ENCODE assay signal across 16 cellular contexts in genomic region chr22:50417544-50417943, GRCh38.
"Had no signal": no experiment of that assay in that cellular context is flagged by ENCODE, and none has a peak within 500 bp of the region (broad histone marks: within the 10 kb centered on the region; RNA-seq: fewer than 3 reads in every experiment).

No MANE protein-coding gene starts in this region.

- H3K27me3 Mint-ChIP-seq: activated CD4-positive, alpha-beta memory T cell treated with anti-CD3 and anti-CD28 coated beads, Interleukin-2, amount 10 ng/mL, durations not matched to agents 7 days and 5 days; activated CD4-positive, alpha-beta T cell treated with anti-CD3 and anti-CD28 coated beads for 36 hours; activated T-helper 17 cell treated with anti-CD3 and anti-CD28 coated beads, Interleukin-2, amount 50 U/mL, for 72 hours; memory B cell; stimulated activated naive CD8-positive, alpha-beta T cell treated with anti-CD3 and anti-CD28 coated beads, Interleukin-15, amount 100 ng/mL, for 72 hours; T-cell had no signal

- ATAC-seq: activated CD4-positive, alpha-beta T cell treated with anti-CD3 and anti-CD28 coated beads for 36 hours; activated T-helper 17 cell treated with anti-CD3 and anti-CD28 coated beads, Interleukin-2, amount 50 U/mL, for 72 hours; stimulated activated naive CD8-positive, alpha-beta T cell treated with anti-CD3 and anti-CD28 coated beads, Interleukin-15, amount 100 ng/mL, for 72 hours; T-cell had no signal

- H3K4me1 Mint-ChIP-seq: activated CD4-positive, alpha-beta memory T cell treated with anti-CD3 and anti-CD28 coated beads, Interleukin-2, amount 10 ng/mL, durations not matched to agents 7 days and 5 days; activated CD4-positive, alpha-beta T cell treated with anti-CD3 and anti-CD28 coated beads for 36 hours; activated T-helper 17 cell treated with anti-CD3 and anti-CD28 coated beads, Interleukin-2, amount 50 U/mL, for 72 hours; stimulated activated naive CD8-positive, alpha-beta T cell treated with anti-CD3 and anti-CD28 coated beads, Interleukin-15, amount 100 ng/mL, for 72 hours; T-cell had no signal

- H3K27ac ChIP-seq: adrenal gland, brain microvascular endothelial cell, esophagus squamous epithelium, left ventricle myocardium inferior, ovary, VCaP had no signal

- DNase-seq: activated CD4-positive, alpha-beta memory T cell treated with anti-CD3 and anti-CD28 coated beads, Interleukin-2, amount 10 ng/mL, durations not matched to agents 7 days and 5 days; activated CD4-positive, alpha-beta T cell treated with anti-CD3 and anti-CD28 coated beads for 36 hours; activated CD8-positive, alpha-beta memory T cell treated with anti-CD3 and anti-CD28 coated beads, Interleukin-2, amount 50 U/mL, for 4 hours; activated naive CD4-positive, alpha-beta T cell treated with anti-CD3 and anti-CD28 coated beads for 36 hours; adrenal gland; brain microvascular endothelial cell; esophagus squamous epithelium; foreskin melanocyte; left ventricle myocardium inferior; ovary; stimulated activated CD4-positive, alpha-beta T cell treated with anti-CD3 and anti-CD28 coated beads, Interleukin-4, amount 100 ng/mL, for 24 hours; stimulated activated naive CD8-positive, alpha-beta T cell treated with anti-CD3 and anti-CD28 coated beads, Interleukin-15, amount 100 ng/mL, for 72 hours; T-cell had no signal

- H3K27ac Mint-ChIP-seq: activated CD4-positive, alpha-beta memory T cell treated with anti-CD3 and anti-CD28 coated beads, Interleukin-2, amount 10 ng/mL, durations not matched to agents 7 days and 5 days; activated CD4-positive, alpha-beta T cell treated with anti-CD3 and anti-CD28 coated beads for 36 hours; activated naive CD4-positive, alpha-beta T cell treated with anti-CD3 and anti-CD28 coated beads for 36 hours; activated T-helper 17 cell treated with anti-CD3 and anti-CD28 coated beads, Interleukin-2, amount 50 U/mL, for 72 hours; memory B cell; T-cell had no signal

- H3K4me3 Mint-ChIP-seq: activated CD4-positive, alpha-beta memory T cell treated with anti-CD3 and anti-CD28 coated beads, Interleukin-2, amount 10 ng/mL, durations not matched to agents 7 days and 5 days; activated CD4-positive, alpha-beta T cell treated with anti-CD3 and anti-CD28 coated beads for 36 hours; activated naive CD4-positive, alpha-beta T cell treated with anti-CD3 and anti-CD28 coated beads for 36 hours; activated T-helper 17 cell treated with anti-CD3 and anti-CD28 coated beads, Interleukin-2, amount 50 U/mL, for 72 hours; memory B cell; stimulated activated naive CD8-positive, alpha-beta T cell treated with anti-CD3 and anti-CD28 coated beads, Interleukin-15, amount 100 ng/mL, for 72 hours; T-cell had no signal

- H3K9me3 Mint-ChIP-seq: activated CD4-positive, alpha-beta memory T cell treated with anti-CD3 and anti-CD28 coated beads, Interleukin-2, amount 10 ng/mL, durations not matched to agents 7 days and 5 days; activated naive CD4-positive, alpha-beta T cell treated with anti-CD3 and anti-CD28 coated beads for 36 hours; activated T-helper 17 cell treated with anti-CD3 and anti-CD28 coated beads, Interleukin-2, amount 50 U/mL, for 72 hours; memory B cell; stimulated activated naive CD8-positive, alpha-beta T cell treated with anti-CD3 and anti-CD28 coated beads, Interleukin-15, amount 100 ng/mL, for 72 hours; T-cell had no signal
